In the genomic region with DNA sequence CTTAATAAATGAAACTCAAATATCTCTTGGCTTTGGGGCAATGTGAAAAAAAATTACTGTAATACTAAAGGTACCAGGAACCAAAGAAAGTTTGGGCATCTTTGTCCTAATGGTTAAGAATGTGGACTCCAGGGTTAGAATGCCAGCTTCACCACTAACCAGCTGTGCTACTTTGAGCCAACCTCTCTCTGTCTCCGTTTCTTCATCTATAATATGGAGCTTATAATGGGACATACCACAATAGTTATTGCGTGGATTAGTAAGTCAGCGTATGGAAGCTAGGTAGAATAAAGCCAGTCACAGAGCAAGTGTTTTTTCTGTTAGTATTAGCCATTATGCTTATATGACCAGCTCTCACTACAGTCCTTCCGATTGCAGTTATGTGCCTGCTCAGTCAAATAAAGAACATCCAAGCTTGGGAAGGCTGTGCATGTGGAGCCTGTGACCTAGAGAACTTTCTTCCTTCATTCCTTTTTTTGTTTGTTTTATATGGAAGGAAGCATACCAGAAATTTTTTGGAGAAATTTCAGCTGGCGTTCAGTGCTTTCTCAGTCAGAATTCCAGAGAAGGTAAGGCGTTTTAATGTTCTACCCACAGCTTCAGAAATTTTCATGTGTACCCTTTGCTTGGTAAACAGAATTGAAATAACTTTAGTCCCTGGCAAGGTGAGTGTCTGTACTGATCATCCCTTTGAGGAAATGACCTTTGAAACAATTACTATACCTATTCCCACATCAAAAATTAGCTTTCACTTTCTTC, we compare ENCODE assay signal across 16 cellular contexts.
DNase-seq lines count a peak whose midpoint lies in the region; ATAC-seq, FAIRE-seq and TF ChIP-seq lines count a peak whose summit lies in the region.
"Had no signal": no experiment of that assay in that cellular context is flagged by ENCODE, and none has a peak within 500 bp of the region (broad histone marks: within the 10 kb centered on the region; RNA-seq: fewer than 3 reads in every experiment).

No MANE protein-coding gene starts in this region.

- H3K9me3 ChIP-seq in body of pancreas: no peaks in the 10 kb centered on the region
- H3K9me3 ChIP-seq in skeletal muscle satellite cell (replicated peaks; ENCODE audit: low read length): no peaks in the 10 kb centered on the region
- no peaks in the 10 kb centered on the region for H3K9me3 ChIP-seq in aorta (ENCODE audit: control insufficient read depth, low read length)

- H3K27me3 ChIP-seq in body of pancreas (no peaks in the 10 kb centered on the region), skeletal muscle satellite cell (ENCODE audit: control insufficient read depth, insufficient read depth, low read length) (no peaks in the 10 kb centered on the region), aorta (ENCODE audit: control insufficient read depth in 1 of 2, insufficient read depth in 2 of 2, low read length in 1 of 2) (no peaks in the 10 kb centered on the region)

- peak; percentile 58 for ATAC-seq in body of pancreas
- ATAC-seq in HG03196 (IDR thresholded peaks at IDR 0.05; ENCODE audit: unreplicated experiment): no peak
- ATAC-seq in aorta (ENCODE audit: low FRiP score): no peak
- ATAC-seq: naive thymus-derived CD4-positive, alpha-beta T cell had no signal

- H3K4me3 ChIP-seq in body of pancreas (no peak overlapping the region), skeletal muscle satellite cell (ENCODE audit: low read length) (no peak overlapping the region), aorta (ENCODE audit: low read length in 2 of 2) (peak overlapping the region in 1 of 2 donors; percentile 26)
- H3K4me3 ChIP-seq: SK-N-MC, skin epidermis had no signal

- H3K36me3 ChIP-seq in body of pancreas (replicated peaks in 1 of 2; ENCODE audit: insufficient read depth in 1 of 2, low read depth in 2 of 2): no peaks in the 10 kb centered on the region
- H3K36me3 ChIP-seq in skeletal muscle satellite cell (ENCODE audit: insufficient read depth, low read length): no peaks in the 10 kb centered on the region
- no peaks in the 10 kb centered on the region for H3K36me3 ChIP-seq in aorta (ENCODE audit: control insufficient read depth in 1 of 2, insufficient read depth in 2 of 2, low read length in 1 of 2)

- TF ChIP-seq POLR2A in body of pancreas (IDR thresholded peaks at IDR 0.05): no peak

- TF ChIP-seq CTCF in HFFc6 (IDR thresholded peaks at IDR 0.05) (no peak), body of pancreas (IDR thresholded peaks at IDR 0.05) (no peak)

- peaks cover 9% of the 10 kb centered on the region for H3K36me3 Mint-ChIP-seq in HFFc6 (ENCODE audit: low read depth)
- H3K36me3 Mint-ChIP-seq: activated naive CD8-positive, alpha-beta T cell treated with anti-CD3 and anti-CD28 coated beads for 36 hours; naive thymus-derived CD4-positive, alpha-beta T cell had no signal

- intact Hi-C loops in body of pancreas (cut with DNase I): no loop called here
- intact Hi-C loops in aorta (cut with DNase I): no loop called here

- no peaks in the 10 kb centered on the region for H3K4me1 ChIP-seq in body of pancreas
- H3K4me1 ChIP-seq in skeletal muscle satellite cell (ENCODE audit: control insufficient read depth, insufficient read depth, low read length): peaks cover 22% of the 10 kb centered on the region
- peaks cover 0 to 4% of the 10 kb centered on the region in 2 donors for H3K4me1 ChIP-seq in aorta (ENCODE audit: control insufficient read depth in 1 of 2, insufficient read depth in 2 of 2, low read length in 2 of 2)

- H3K9ac ChIP-seq in skeletal muscle satellite cell (ENCODE audit: low read depth, low read length): peak overlapping the region; percentile 54

- peaks cover 3% of the 10 kb centered on the region; the same call in 1 of the 2 replicates for H3K9me3 Mint-ChIP-seq in HFFc6
- H3K9me3 Mint-ChIP-seq: activated naive CD8-positive, alpha-beta T cell treated with anti-CD3 and anti-CD28 coated beads for 36 hours had no signal

- no peak for DNase-seq in HFFc6
- no peak for DNase-seq in body of pancreas
- no peak for DNase-seq in glomerular visceral epithelial cell (ENCODE audit: extremely low spot score)
- DNase-seq in aorta: no peak
- no peak for DNase-seq in pons (ENCODE audit: low spot score)
- DNase-seq: activated naive CD8-positive, alpha-beta T cell treated with anti-CD3 and anti-CD28 coated beads for 36 hours; COR-L47; KG1; naive thymus-derived CD4-positive, alpha-beta T cell; NCI-H1694 treated with DMSO at 0.1 percent for 48 hours had no signal

- FAIRE-seq in islet of Langerhans (lab: Jason Lieb, UNC): peak; percentile 9

- H3K4me1 Mint-ChIP-seq in HFFc6 (ENCODE audit: low read depth): peaks cover 48% of the 10 kb centered on the region
- H3K4me1 Mint-ChIP-seq: activated naive CD8-positive, alpha-beta T cell treated with anti-CD3 and anti-CD28 coated beads for 36 hours; naive thymus-derived CD4-positive, alpha-beta T cell had no signal

- H3K27ac Mint-ChIP-seq in HFFc6: peak overlapping the region; percentile 86
- H3K27ac Mint-ChIP-seq: activated naive CD8-positive, alpha-beta T cell treated with anti-CD3 and anti-CD28 coated beads for 36 hours; naive thymus-derived CD4-positive, alpha-beta T cell had no signal

- peak overlapping the region in 1 of 4 donors; percentile 29 for H3K27ac ChIP-seq in body of pancreas
- H3K27ac ChIP-seq in aorta (ENCODE audit: low read depth in 1 of 2, low read length in 2 of 2): no peak overlapping the region
- H3K27ac ChIP-seq: SK-N-MC, skin epidermis, VCaP had no signal

- no peaks in the 10 kb centered on the region for H3K27me3 Mint-ChIP-seq in HFFc6 (ENCODE audit: insufficient read depth)

- peak overlapping the region; percentile 71 for H3K4me2 ChIP-seq in skeletal muscle satellite cell (ENCODE audit: low read length)

- WGBS in body of pancreas, 2 donors: 40 to 43% methylated on average over 6 of the region's 6 CpGs
- 11 to 15% methylated on average over 6 of the region's 6 CpGs for WGBS in aorta, 2 donors

- H3K4me3 Mint-ChIP-seq in HFFc6: peak overlapping the region; percentile 85
- H3K4me3 Mint-ChIP-seq: activated naive CD8-positive, alpha-beta T cell treated with anti-CD3 and anti-CD28 coated beads for 36 hours; naive thymus-derived CD4-positive, alpha-beta T cell had no signal
